In genomic region chr5:96528816-96529474, GRCh38 we compare ENCODE assay signal across 22 cellular contexts.
"Had no signal": no experiment of that assay in that cellular context is flagged by ENCODE, and none has a peak within 500 bp of the region (broad histone marks: within the 10 kb centered on the region; RNA-seq: fewer than 3 reads in every experiment).

No MANE protein-coding gene starts in this region.

- H3K27ac Mint-ChIP-seq: activated CD4-positive, alpha-beta memory T cell treated with anti-CD3 and anti-CD28 coated beads for 36 hours; activated naive CD4-positive, alpha-beta T cell treated with anti-CD3 and anti-CD28 coated beads, Interleukin-2, amount 50 U/mL, for 72 hours; immature natural killer cell; natural killer cell; stimulated activated memory B cell treated with anti-CD40 and anti-IgM and Interleukin-4, amounts not matched to agents 10 μg/mL and 1 μg/mL and 100 μg/mL, for 72 hours had no signal

- H3K27me3 ChIP-seq: dorsolateral prefrontal cortex, esophagus muscularis mucosa, right lobe of liver, spleen, tibial nerve had no signal

- H3K4me3 Mint-ChIP-seq: activated CD4-positive, alpha-beta memory T cell treated with anti-CD3 and anti-CD28 coated beads for 36 hours; activated T-cell treated with anti-CD3 and anti-CD28 coated beads, Interleukin-2, amount 50 U/mL, for 4 hours; brain; immature natural killer cell; natural killer cell; stimulated activated memory B cell treated with anti-CD40 and anti-IgM and Interleukin-4, amounts not matched to agents 10 μg/mL and 1 μg/mL and 100 μg/mL, for 72 hours had no signal

- H3K9me3 ChIP-seq: esophagus muscularis mucosa, prostate gland, right lobe of liver, spleen, tibial nerve had no signal

- H3K36me3 Mint-ChIP-seq: activated CD4-positive, alpha-beta memory T cell treated with anti-CD3 and anti-CD28 coated beads for 36 hours; activated naive CD4-positive, alpha-beta T cell treated with anti-CD3 and anti-CD28 coated beads, Interleukin-2, amount 50 U/mL, for 72 hours; brain; natural killer cell; stimulated activated memory B cell treated with anti-CD40 and anti-IgM and Interleukin-4, amounts not matched to agents 10 μg/mL and 1 μg/mL and 100 μg/mL, for 72 hours had no signal

- H3K9me3 Mint-ChIP-seq: activated CD4-positive, alpha-beta memory T cell treated with anti-CD3 and anti-CD28 coated beads for 36 hours; activated naive CD4-positive, alpha-beta T cell treated with anti-CD3 and anti-CD28 coated beads, Interleukin-2, amount 50 U/mL, for 72 hours; activated T-cell treated with anti-CD3 and anti-CD28 coated beads, Interleukin-2, amount 50 U/mL, for 4 hours; immature natural killer cell; natural killer cell; stimulated activated memory B cell treated with anti-CD40 and anti-IgM and Interleukin-4, amounts not matched to agents 10 μg/mL and 1 μg/mL and 100 μg/mL, for 72 hours had no signal

- ATAC-seq: left colon; natural killer cell; right lobe of liver; stimulated activated memory B cell treated with anti-CD40 and anti-IgM and Interleukin-4, amounts not matched to agents 10 μg/mL and 1 μg/mL and 100 μg/mL, for 72 hours had no signal

- H3K27ac ChIP-seq: dorsolateral prefrontal cortex, esophagus muscularis mucosa, prostate gland, right lobe of liver, spleen, tibial nerve had no signal

- H3K36me3 ChIP-seq: esophagus muscularis mucosa, prostate gland, right lobe of liver, spleen, tibial nerve had no signal

- FAIRE-seq: endometrium had no signal

- H3K4me3 ChIP-seq: dorsolateral prefrontal cortex, esophagus muscularis mucosa, prostate gland, right lobe of liver, spleen, tibial nerve had no signal

- H3K4me1 ChIP-seq: esophagus muscularis mucosa, prostate gland, right lobe of liver, spleen, tibial nerve had no signal

- H3K27me3 Mint-ChIP-seq: activated CD4-positive, alpha-beta memory T cell treated with anti-CD3 and anti-CD28 coated beads for 36 hours had no signal

- DNase-seq: activated CD4-positive, alpha-beta memory T cell treated with anti-CD3 and anti-CD28 coated beads for 36 hours; activated CD4-positive, CD25-positive, alpha-beta regulatory T cell treated with anti-CD3 and anti-CD28 coated beads, Interleukin-2, amount 50 U/mL, for 72 hours; activated effector memory CD4-positive, alpha-beta T cell treated with anti-CD3 and anti-CD28 coated beads, Interleukin-2, amount 50 U/mL, for 16 hours; activated T-cell treated with anti-CD3 and anti-CD28 coated beads, Interleukin-2, amount 50 U/mL, for 4 hours; amygdala; cerebellar nuclear complex; dorsolateral prefrontal cortex; glutamatergic neuron; immature natural killer cell; left colon; natural killer cell; occipital lobe; right lobe of liver; spleen; stimulated activated CD4-positive, alpha-beta T cell treated with anti-CD3 and anti-CD28 coated beads, Interleukin-1b, Interleukin-23, amount 100 ng/mL, for 48 hours had no signal

- H3K4me1 Mint-ChIP-seq: immature natural killer cell; natural killer cell; stimulated activated memory B cell treated with anti-CD40 and anti-IgM and Interleukin-4, amounts not matched to agents 10 μg/mL and 1 μg/mL and 100 μg/mL, for 72 hours had no signal
